In genomic region chr3:172096881-172097420, GRCh38 we compare ENCODE assay signal across 10 cellular contexts. TPM values are rescaled to one million over a fixed set of nuclear protein-coding genes. Genes with fewer than 3 reads are reported as not detected.
DNase-seq lines count a peak whose midpoint lies in the region; ATAC-seq, FAIRE-seq and TF ChIP-seq lines count a peak whose summit lies in the region.
"Had no signal": no experiment of that assay in that cellular context is flagged by ENCODE, and none has a peak within 500 bp of the region (broad histone marks: within the 10 kb centered on the region; RNA-seq: fewer than 3 reads in every experiment).

No MANE protein-coding gene starts in this region.

- POLR2A ChIA-PET in A549 (lab: Yijun Ruan, JAX), result no interaction called here
- POLR2A ChIA-PET in GM12878 (lab: Charles Lee), result interaction anchor here (1.2 to 2.1 kb wide), 2 partner anchors 10 to 55 kb away, joined by 4 to 11 read pairs; no protein-coding TSS in a partner anchor

- TF ChIP-seq CTCF in A549 (IDR thresholded peaks at IDR 0.05) (no peak), KMS-11 (conservative IDR thresholded peaks at IDR 0.05; ENCODE audit: low read depth, low read length) (no peak), GM12878 (IDR thresholded peaks at IDR 0.05 in 2 of 3, conservative IDR thresholded peaks at IDR 0.05 in 1 of 3; ENCODE audit: control insufficient read depth in 2 of 3, extremely low read depth in 1 of 3, insufficient read depth in 1 of 3, low read depth in 3 of 3, low read length in 3 of 3) (no peak), left lung (IDR thresholded peaks at IDR 0.05) (no peak)

- TF ChIP-seq POLR2A in A549 (IDR thresholded peaks at IDR 0.05; ENCODE audit: low read length) (no peak), GM12878 (IDR thresholded peaks at IDR 0.05; ENCODE audit: low read depth, low read length) (no peak)

- H3K79me2 ChIP-seq in KMS-11 (ENCODE audit: insufficient read depth, low read depth) (peaks cover 82% of the 10 kb centered on the region), GM12878 (ENCODE audit: control insufficient read depth, insufficient read depth, low read length) (peaks cover 51% of the 10 kb centered on the region)

- H3K9ac ChIP-seq in KMS-11, result peak overlapping the region; percentile 72; the same call in 1 of the 2 replicates
- H3K9ac ChIP-seq in GM12878 (ENCODE audit: control insufficient read depth, insufficient read depth, low read length), result no peak overlapping the region

- H3K4me2 ChIP-seq in A549 (peak overlapping the region; percentile 61), KMS-11 (peak overlapping the region; percentile 91), GM12878 (ENCODE audit: control insufficient read depth, insufficient read depth) (no peak overlapping the region)

- TF ChIP-seq EP300 in A549 (IDR thresholded peaks at IDR 0.05), result no peak
- no peak for TF ChIP-seq EP300 in GM12878 (IDR thresholded peaks at IDR 0.05; ENCODE audit: borderline replicate concordance in 1 of 2, control insufficient read depth in 1 of 2, low read depth in 2 of 2, low read length in 2 of 2)

- H3K4me1 Mint-ChIP-seq in activated T-cell treated with anti-CD3 and anti-CD28 coated beads, Interleukin-2, amount 50 U/mL, for 24 hours (ENCODE audit: low read depth), result peaks cover 65% of the 10 kb centered on the region

- H3K27ac Mint-ChIP-seq in activated T-cell treated with anti-CD3 and anti-CD28 coated beads, Interleukin-2, amount 50 U/mL, for 24 hours, result no peak overlapping the region

- H3K9me3 Mint-ChIP-seq in activated T-cell treated with anti-CD3 and anti-CD28 coated beads, Interleukin-2, amount 50 U/mL, for 24 hours, result no peaks in the 10 kb centered on the region

- H3K4me1 ChIP-seq in A549 (peaks cover 80% of the 10 kb centered on the region), KMS-11 (ENCODE audit: low read depth, poor library complexity, severe bottlenecking) (peaks cover 98% of the 10 kb centered on the region), GM12878 (ENCODE audit: control insufficient read depth, insufficient read depth, low read length) (peaks cover 48% of the 10 kb centered on the region), left lung (peaks cover 34 to 76% of the 10 kb centered on the region in 2 donors)

- no peaks in the 10 kb centered on the region for H3K36me3 Mint-ChIP-seq in activated T-cell treated with anti-CD3 and anti-CD28 coated beads, Interleukin-2, amount 50 U/mL, for 24 hours (ENCODE audit: low read depth)

- whole genome bisulfite sequencing in A549 (ENCODE audit: missing lambda C conversion rate), result 29% methylated on average over 3 of the region's 3 CpGs
- 79% methylated on average over 3 of the region's 3 CpGs for WGBS in GM12878 (ENCODE audit: insufficient coverage, insufficient replicate concordance, low lambda C conversion rate, missing lambda C conversion rate)

- H3K27ac ChIP-seq in A549, result peak overlapping the region; percentile 53 to 76; a peak in 5 of 6 replicates
- H3K27ac ChIP-seq in KMS-11, result peak overlapping the region; percentile 96
- H3K27ac ChIP-seq in GM12878 (ENCODE audit: control insufficient read depth, insufficient read depth), result 0 out of 2 replicates have a peak overlapping the region, but pooled peaks have one; percentile 13
- H3K27ac ChIP-seq in left lung, result peak overlapping the region; percentile 37 to 39

- FAIRE-seq in A549 (lab: Jason Lieb, UNC), result no peak
- FAIRE-seq in GM12878 (lab: Jason Lieb, UNC), result no peak

- H3K4me3 Mint-ChIP-seq in activated T-cell treated with anti-CD3 and anti-CD28 coated beads, Interleukin-2, amount 50 U/mL, for 24 hours, result no peak overlapping the region

- no peaks in the 10 kb centered on the region for H3K27me3 Mint-ChIP-seq in activated T-cell treated with anti-CD3 and anti-CD28 coated beads, Interleukin-2, amount 50 U/mL, for 24 hours

- H3K36me3 ChIP-seq in KMS-11 (ENCODE audit: insufficient read depth) (no peaks in the 10 kb centered on the region), GM12878 (ENCODE audit: control insufficient read depth in 2 of 2, insufficient read depth in 2 of 2, low read length in 1 of 2) (no peaks in the 10 kb centered on the region; a peak in 3 of 4 replicates), left lung (no peaks in the 10 kb centered on the region)

- intact Hi-C loops in GM12878 (cut with micrococcal nuclease; ENCODE audit: unreplicated experiment), result loop anchor here (10.0 kb wide), 1 partner anchor 1842 kb away; no protein-coding TSS in a partner anchor
- intact Hi-C loops in left lung (cut with DNase I), result no loop called here

- H4K20me1 ChIP-seq in KMS-11 (ENCODE audit: insufficient read depth) (no peaks in the 10 kb centered on the region), GM12878 (ENCODE audit: control insufficient read depth, insufficient read depth) (no peaks in the 10 kb centered on the region)

- TF ChIP-seq RAD21 in A549 (conservative IDR thresholded peaks at IDR 0.05 in 1 of 2, IDR thresholded peaks at IDR 0.05 in 1 of 2) (no peak), GM12878 (IDR thresholded peaks at IDR 0.05; ENCODE audit: insufficient read depth, low read depth, low read length) (no peak)

- SMC1A ChIA-PET in GM12878 (lab: Charles Lee; ENCODE audit: uncharacterized antibody, unreplicated experiment), result interaction anchor here (0.6 to 3.8 kb wide), 6 partner anchors 8 to 52 kb away, joined by 3 to 30 read pairs (median 4); no protein-coding TSS in a partner anchor

- H3K27me3 ChIP-seq in KMS-11 (ENCODE audit: insufficient read depth, low read depth), result no peaks in the 10 kb centered on the region
- no peaks in the 10 kb centered on the region for H3K27me3 ChIP-seq in GM12878 (replicated peaks in 1 of 2; ENCODE audit: control insufficient read depth in 2 of 2, insufficient read depth in 2 of 2, low read length in 1 of 2)
- no peaks in the 10 kb centered on the region for H3K27me3 ChIP-seq in left lung

- RAD21 ChIA-PET in GM12878 (lab: Charles Lee; ENCODE audit: unreplicated experiment), result interaction anchor here (1.0 to 1.1 kb wide), 2 partner anchors 10 to 58 kb away, joined by 3 to 4 read pairs; partner anchors contain the start of gene FNDC3B

- no peak overlapping the region for H2AFZ ChIP-seq in KMS-11 (ENCODE audit: low read depth)
- no peak overlapping the region for H2AFZ ChIP-seq in GM12878 (ENCODE audit: control insufficient read depth, low read depth, low read length)

- no TSS peak for BruUV-seq in GM12878 (replicated peaks; lab: Mats Ljungman, UMichigan)

- no peaks in the 10 kb centered on the region for H3K9me3 ChIP-seq in A549
- no peaks in the 10 kb centered on the region for H3K9me3 ChIP-seq in GM12878 (replicated peaks; ENCODE audit: control insufficient read depth, insufficient read depth, low read length)
- H3K9me3 ChIP-seq in left lung, result peaks cover 0 to 7% of the 10 kb centered on the region in 2 donors

- DNase-seq in A549 (ENCODE audit: low read depth in 1 of 2, low spot score in 1 of 2), result peak; percentile 19 to 57
- DNase-seq in GM12878 (ENCODE audit: low read depth, low spot score), result no peak
- no peak for DNase-seq in left lung
- no peak for DNase-seq in middle frontal gyrus (ENCODE audit: extremely low spot score, low spot score)
- DNase-seq in DMS79 treated with DMSO at 0.1 percent for 48 hours (lab: John Stamatoyannopoulos, UW), result no peak
- DNase-seq in activated CD8-positive, alpha-beta memory T cell treated with anti-CD3 and anti-CD28 coated beads, Interleukin-2, amount 50 U/mL, for 4 hours, result no peak
- DNase-seq in activated T-cell treated with anti-CD3 and anti-CD28 coated beads, Interleukin-2, amount 50 U/mL, for 24 hours, result no peak
- DNase-seq: C1 segment of cervical spinal cord, NCI-H1105 treated with DMSO at 0.1 percent for 48 hours had no signal

- peak; percentile 48 to 57; a peak in 4 of 6 replicates for ATAC-seq in A549
- no peak for ATAC-seq in GM12878
- ATAC-seq in left lung, result peak; percentile 72

- in situ Hi-C loops in GM12878 (cut with MboI), result no loop called here

- H3K4me3 ChIP-seq in A549 (no peak overlapping the region), KMS-11 (IDR thresholded peaks at IDR 0.05; ENCODE audit: insufficient read depth, low read depth, low read length) (no peak overlapping the region), GM12878 (no peak overlapping the region), left lung (no peak overlapping the region)

- CTCF ChIA-PET in A549 (lab: Yijun Ruan, JAX), result no interaction called here
- CTCF ChIA-PET in GM12878 (lab: Yijun Ruan, JAX), result interaction anchor here (0.8 to 1.4 kb wide), 3 partner anchors 8 to 50 kb away, joined by 3 to 10 read pairs (median 4); no protein-coding TSS in a partner anchor

TF ChIP-seq in A549, 52 proteins besides CTCF, POLR2A, EP300 and RAD21:
- TF ChIP-seq CEBPB (IDR thresholded peaks at IDR 0.05) (peak in 1 of 2 experiments; percentile 52; a peak in 2 of 4 replicates), TFCP2L1 (CRISPR knock-in tag; IDR thresholded peaks at IDR 0.05) (no peak), CBX8 (IDR thresholded peaks at IDR 0.05) (no peak)

TF ChIP-seq in GM12878, 131 proteins besides CTCF, POLR2A, EP300 and RAD21 (continues in another document):
- TF ChIP-seq MEF2A (IDR thresholded peaks at IDR 0.05; ENCODE audit: insufficient read depth, low read depth, low read length), result no peak

RNA-seq across cellular contexts. Expression of gene FNDC3B, which starts 57.6 kb away (rescaled TPM):
- 29.5 and 56.0 TPM in 2 replicates for polyA plus RNA-seq in A549 (2011; rRNA removed)
- 8.4 and 8.6 TPM in 2 replicates for polyA plus RNA-seq in A549 (2012; cell fraction: cytosol; rRNA removed)
- polyA plus RNA-seq in A549 (2012; cell fraction: nucleus; rRNA removed), result 7.0 and 15.3 TPM in 2 replicates
- polyA plus RNA-seq in A549 (2017; fragmentation: RNase III; extraction: RNeasy Plus Mini Kit Qiagen cat#74134 plus additional on column Dnase treatment), result 29.9 to 34.5 TPM (median 33.6 TPM) in 3 replicates
- 181 TPM in 2 replicates for polyA minus RNA-seq in A549 (2011; rRNA and poly(A)+ RNA removed)
- total RNA-seq in GM12878 (2013; cell fraction: nucleolus; rRNA removed), result 505 and 506 TPM in 2 replicates
- 30.2 and 34.9 TPM in 2 replicates for total RNA-seq in GM12878 (2014; rRNA removed)
- 29.0 and 32.3 TPM in 2 replicates for total RNA-seq in GM12878 (2014; rRNA removed; fragmentation: Illumina TruSeq; extraction: Trizol)
- total RNA-seq in GM12878 (2021), result 35.0 and 35.8 TPM in 2 replicates
- polyA plus RNA-seq in GM12878 (2011; ENCODE audit: low read depth), result 13.0 TPM
- 6.3 and 9.1 TPM in 2 replicates for polyA plus RNA-seq in GM12878 (2011; rRNA removed)
- 4.2 and 6.0 TPM in 2 replicates for polyA plus RNA-seq in GM12878 (2011; cell fraction: cytosol; rRNA removed)
- 17.9 and 21.3 TPM in 2 replicates for polyA plus RNA-seq in GM12878 (2011; cell fraction: nucleus; rRNA removed)
- 8.1 and 10.2 TPM in 2 replicates for polyA plus RNA-seq in GM12878 (2012)
- 15.0 and 26.0 TPM in 2 replicates for polyA plus RNA-seq in GM12878 (2014; fragmentation: Illumina TruSeq; extraction: Trizol)
- 10 to 100 TPM in 1 of 2 experiments, 1 to 10 TPM in 1; 7.9 to 11.9 TPM for polyA plus RNA-seq in GM12878 (2014; fragmentation: Nextera tagmentation; extraction: Ambion mirVana)
- polyA plus RNA-seq in GM12878 (2014; rRNA removed), result 8.2 and 9.9 TPM in 2 replicates
- 10 to 100 TPM; 21.9 to 23.8 TPM for polyA plus RNA-seq in GM12878 (2016; fragmentation: Nextera tagmentation; extraction: Ambion mirVana)
- 44.1 and 62.3 TPM in 2 replicates for polyA minus RNA-seq in GM12878 (2011; rRNA and poly(A)+ RNA removed)
- 4.1 and 4.2 TPM in 2 replicates for polyA minus RNA-seq in GM12878 (2011; cell fraction: cytosol; rRNA and poly(A)+ RNA removed)
- polyA minus RNA-seq in GM12878 (2011; cell fraction: nucleus; rRNA and poly(A)+ RNA removed), result 63.8 and 111 TPM in 2 replicates
- 100 to 1,000 TPM; 182 to 185 TPM for total RNA-seq in left lung

Comparison
In these comparisons a context has a peak if more than half of its experiments do, and no peak if none do; other contexts are left out.
1. DNase-seq: peak in A549 (2 of 2); none in GM12878 (single experiment), left lung (0 of 2), middle frontal gyrus (single experiment), DMS79 treated with DMSO at 0.1 percent for 48 hours (single experiment), activated CD8-positive, alpha-beta memory T cell treated with anti-CD3 and anti-CD28 coated beads, Interleukin-2, amount 50 U/mL, for 4 hours (single experiment) and activated T-cell treated with anti-CD3 and anti-CD28 coated beads, Interleukin-2, amount 50 U/mL, for 24 hours (single experiment).
2. H3K27ac ChIP-seq: peak in every context shown above with its lines; median percentile 96 in KMS-11; 64 in A549; 38 in left lung; 13 in GM12878.